8 cellular contexts compared by ENCODE assay signal in genomic region chr2:55518846-55519167, GRCh38. TPM values are rescaled to one million over a fixed set of nuclear protein-coding genes. Genes with fewer than 3 reads are reported as not detected.
A peak's percentile ranks its signal among the peaks of the same experiment; 100 is the strongest.
DNase-seq lines count a peak whose midpoint lies in the region; ATAC-seq, FAIRE-seq and TF ChIP-seq lines count a peak whose summit lies in the region.

No MANE protein-coding gene starts in this region.

- H3K27ac ChIP-seq in pancreas, result peak overlapping the region; percentile 56 to 84 (median 79)

- no peaks in the 10 kb centered on the region for H3K9me3 ChIP-seq in pancreas

- H3K27me3 ChIP-seq in BJ (ENCODE audit: control insufficient read depth, insufficient read depth, low read length), result no peaks in the 10 kb centered on the region
- H3K27me3 ChIP-seq in pancreas, result no peaks in the 10 kb centered on the region

- H3K36me3 ChIP-seq in BJ (ENCODE audit: control insufficient read depth, insufficient read depth, low read length) (no peaks in the 10 kb centered on the region), pancreas (peaks cover 0 to 2% (median 0%) of the 10 kb centered on the region in 3 donors)

- WGBS in pancreas, 2 donors, result 9 to 17% methylated on average over 9 of the region's 9 CpGs

- intact Hi-C loops in pancreas (cut with DNase I), result no loop called here

- no peak for FAIRE-seq in pancreas (lab: Jason Lieb, UNC)

- ATAC-seq in GM18868 (IDR thresholded peaks at IDR 0.05; ENCODE audit: unreplicated experiment) (peak; percentile 4), HG03442 (IDR thresholded peaks at IDR 0.05; ENCODE audit: unreplicated experiment) (peak; percentile 1), pancreas (peak; percentile 2 to 12 (median 6)), GM18520 (IDR thresholded peaks at IDR 0.05; ENCODE audit: unreplicated experiment) (no peak)

- H3K4me3 ChIP-seq in BJ (ENCODE audit: low read depth, low read length), result peak overlapping the region; percentile 73
- H3K4me3 ChIP-seq in WI38 (ENCODE audit: low read depth, low read length), result peak overlapping the region; percentile 89
- peak overlapping the region; percentile 52 to 85 (median 68) for H3K4me3 ChIP-seq in pancreas

- peaks cover 0 to 9% (median 3%) of the 10 kb centered on the region in 3 donors for H3K4me1 ChIP-seq in pancreas

- TF ChIP-seq CTCF in BJ (IDR thresholded peaks at IDR 0.05; ENCODE audit: insufficient read depth, low read depth, low read length), result no peak
- TF ChIP-seq CTCF in WI38 (IDR thresholded peaks at IDR 0.05; ENCODE audit: low read depth, low read length), result no peak
- no peak for TF ChIP-seq CTCF in pancreas (IDR thresholded peaks at IDR 0.05)

- POLR2A ChIA-PET in BJ (lab: Charles Lee), result no interaction called here

- CTCF ChIA-PET in BJ (lab: Yijun Ruan, JAX), result no interaction called here

- DNase-seq in BJ (ENCODE audit: low read depth) (no peak), germinal center (ENCODE audit: low spot score) (peak; percentile 24), pancreas (no peak), cerebellar nuclear complex (lab: John Stamatoyannopoulos, UW) (no peak)

RNA-seq across cellular contexts. Expression of gene CFAP36, which starts 0.7 kb away (rescaled TPM):
- polyA plus RNA-seq in BJ (2011; rRNA removed) (9.9 and 28.5 TPM in 2 replicates), pancreas (10 to 100 TPM; 34.9 to 57.0 TPM)
- polyA minus RNA-seq in BJ (2011; rRNA and poly(A)+ RNA removed), result 4.3 and 4.7 TPM in 2 replicates
- total RNA-seq in pancreas, result 10 to 100 TPM; 12.6 to 20.8 (median 17.0) TPM
